Comparison of ENCODE assay signal across 3 cellular contexts in genomic region chr19:38796154-38796553, GRCh38.
TF ChIP-seq lines count a peak whose summit lies in the region.

No MANE protein-coding gene starts in this region.

TF ChIP-seq in A549, 52 proteins besides CTCF, POLR2A, EP300 and RAD21:
- TF ChIP-seq FOXS1 (CRISPR knock-in tag; IDR thresholded peaks at IDR 0.05) (no peak), CHD2 (IDR thresholded peaks at IDR 0.05; ENCODE audit: low read length, partially characterized antibody) (no peak)

TF ChIP-seq in HEK293, 187 proteins besides CTCF, POLR2A, EP300 and RAD21:
- TF ChIP-seq ZNF121 (tag by site-specific recombination; IDR thresholded peaks at IDR 0.05), result peak; percentile 80
- TF ChIP-seq ZBTB6 (tag by site-specific recombination; IDR thresholded peaks at IDR 0.05), result no peak
TF ChIP-seq in HEK293: peak in this region for 1.

TF ChIP-seq in K562, 482 proteins besides CTCF, POLR2A, EP300 and RAD21:
- TF ChIP-seq ZNF121 (CRISPR knock-in tag; conservative IDR thresholded peaks at IDR 0.05) (peak; percentile 77), FOXP1 (CRISPR knock-in tag; IDR thresholded peaks at IDR 0.05) (no peak), RBM25 (IDR thresholded peaks at IDR 0.05; ENCODE audit: low read depth, low read length, severe bottlenecking) (peak; percentile 21)
